ENCODE assay signal across 8 cellular contexts in the genomic region with DNA sequence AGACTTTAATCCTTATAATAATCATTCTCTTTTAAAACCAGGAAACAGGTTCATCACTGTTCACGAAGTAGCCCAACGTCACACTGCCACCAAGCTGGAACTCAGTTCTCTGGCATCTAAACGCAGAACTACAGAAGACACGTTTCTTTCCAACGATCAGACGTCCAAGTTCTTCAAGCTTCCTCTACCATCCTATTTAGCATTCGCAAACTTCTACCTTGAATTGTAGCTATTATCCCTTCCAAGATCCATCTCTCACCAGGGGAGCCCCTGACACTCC. TPM values are rescaled to one million over a fixed set of nuclear protein-coding genes. Genes with fewer than 3 reads are reported as not detected.
DNase-seq lines count a peak whose midpoint lies in the region; ATAC-seq, FAIRE-seq and TF ChIP-seq lines count a peak whose summit lies in the region.

No MANE protein-coding gene starts in this region.

- H4K20me1 ChIP-seq in HepG2 (ENCODE audit: insufficient read depth, low read length) = no peaks in the 10 kb centered on the region

- no peaks in the 10 kb centered on the region for H3K79me2 ChIP-seq in HepG2 (ENCODE audit: insufficient read depth, low read length)

- ATAC-seq in GM19395 (IDR thresholded peaks at IDR 0.05; ENCODE audit: unreplicated experiment) (peak; percentile 32), HG03432 (IDR thresholded peaks at IDR 0.05; ENCODE audit: unreplicated experiment) (peak; percentile 30), HepG2 (peak; percentile 39)

- peak overlapping the region; percentile 79 for H2AFZ ChIP-seq in HepG2 (ENCODE audit: low read length)

- POLR2A ChIA-PET in HepG2 (lab: Yijun Ruan, JAX) = interaction anchor here (1.7 kb wide), 1 partner anchor 384 kb away, joined by 8 read pairs; the partner anchor contains the start of gene RSU1

- in situ Hi-C loops in HepG2 (cut with HindIII; ENCODE audit: extremely low pct_ligation_motif_present, low pct_unique_long_range_greater_than_20kb) = no loop called here

- no peak for DNase-seq in D721Med (ENCODE audit: insufficient read length, low spot score)
- DNase-seq in SK-N-MC (ENCODE audit: low read depth, low spot score) = no peak
- peak; percentile 59 for DNase-seq in choroid plexus epithelial cell (ENCODE audit: low read depth)
- DNase-seq in HepG2 (ENCODE audit: low spot score) = no peak
- peak; percentile 72 for DNase-seq in superior temporal gyrus (ENCODE audit: extremely low spot score)
- no peak for DNase-seq in NCI-H1436 treated with DMSO at 0.1 percent for 48 hours (lab: John Stamatoyannopoulos, UW)

- TF ChIP-seq RAD21 in HepG2 (CRISPR knock-in tag; IDR thresholded peaks at IDR 0.05) = no peak

- peaks cover 32% of the 10 kb centered on the region for H3K4me1 ChIP-seq in HepG2 (ENCODE audit: insufficient read depth, low read length)

- intact Hi-C loops in HepG2 (cut with micrococcal nuclease; ENCODE audit: unreplicated experiment) = loop anchor here (1.0 kb wide), 1 partner anchor 30 kb away; no protein-coding TSS in a partner anchor

- FAIRE-seq in D721Med (lab: Jason Lieb, UNC) (no peak), HepG2 (lab: Jason Lieb, UNC) (peak; percentile 57)

- 2% methylated on average over 7 of the region's 7 CpGs for WGBS in HepG2 (ENCODE audit: low lambda C conversion rate)

- peak overlapping the region; percentile 86 for H3K9ac ChIP-seq in SK-N-MC (ENCODE audit: insufficient read length)
- peak overlapping the region; percentile 75 for H3K9ac ChIP-seq in HepG2 (ENCODE audit: insufficient read depth, low read depth, low read length)

- H3K4me3 ChIP-seq in SK-N-MC (peak overlapping the region; percentile 91), choroid plexus epithelial cell (ENCODE audit: low read depth, low read length) (peak overlapping the region; percentile 76), HepG2 (replicated peaks in 1 of 3; ENCODE audit: insufficient read depth in 1 of 3, low read depth in 2 of 3, low read length in 3 of 3) (peak overlapping the region; percentile 78 to 81 (median 81))

- H3K27ac ChIP-seq in SK-N-MC = peak overlapping the region; percentile 90
- peak overlapping the region; percentile 66 for H3K27ac ChIP-seq in HepG2 (ENCODE audit: extremely low read length, insufficient read depth, low read length)

- no TSS peak for BruUV-seq in HepG2 (replicated peaks; lab: Mats Ljungman, UMichigan)

- H3K4me2 ChIP-seq in HepG2 (ENCODE audit: low read depth, low read length) = peak overlapping the region; percentile 83

- no peak for TF ChIP-seq POLR2A in HepG2 (IDR thresholded peaks at IDR 0.05; ENCODE audit: insufficient read depth in 1 of 2, low read depth in 2 of 2, low read length in 2 of 2)

- H3K36me3 ChIP-seq in SK-N-MC (ENCODE audit: insufficient read depth, low read length) (no peaks in the 10 kb centered on the region), HepG2 (replicated peaks in 1 of 2; ENCODE audit: control insufficient read depth in 1 of 2, insufficient read depth in 2 of 2, low read length in 2 of 2) (no peaks in the 10 kb centered on the region)

- H3K27me3 ChIP-seq in HepG2 (ENCODE audit: control insufficient read depth in 1 of 2, insufficient read depth in 2 of 2, low read length in 2 of 2) = no peaks in the 10 kb centered on the region; a peak in 1 of 5 replicates

- CTCF ChIA-PET in HepG2 (lab: Yijun Ruan, JAX; ENCODE audit: low intra/inter-chr PET ratio, low total read pairs) = no interaction called here

- TF ChIP-seq EP300 in HepG2 (IDR thresholded peaks at IDR 0.05; ENCODE audit: low read depth in 2 of 2, low read length in 2 of 2) (no peak), HepG2 (CRISPR knock-in tag; IDR thresholded peaks at IDR 0.05; ENCODE audit: borderline replicate concordance) (no peak)

- TF ChIP-seq CTCF in D721Med (IDR thresholded peaks at IDR 0.05; ENCODE audit: insufficient read depth, missing control alignments) = peak; percentile 3
- TF ChIP-seq CTCF in choroid plexus epithelial cell (conservative IDR thresholded peaks at IDR 0.05; ENCODE audit: low read depth, low read length) = peak; percentile 18
- peak; percentile 10; the same call in 1 of the 2 replicates for TF ChIP-seq CTCF in HepG2 (CRISPR knock-in tag; IDR thresholded peaks at IDR 0.05)

- H3K9me3 ChIP-seq in SK-N-MC (ENCODE audit: low read depth, low read length) (no peaks in the 10 kb centered on the region), HepG2 (ENCODE audit: low read length) (no peaks in the 10 kb centered on the region)

TF ChIP-seq in HepG2, 621 proteins besides CTCF, POLR2A, EP300 and RAD21:
- 0 out of 2 replicates have a peak, but pooled peaks have one; percentile 13 for TF ChIP-seq ZNF44 (CRISPR knock-in tag; IDR thresholded peaks at IDR 0.05)
- no peak for TF ChIP-seq TARDBP (CRISPR knock-in tag; IDR thresholded peaks at IDR 0.05)
TF ChIP-seq in HepG2: peak in this region for 1.

RNA-seq across cellular contexts. Expression of gene TRDMT1, which starts 0.6 kb away (rescaled TPM):
- 3.0 and 6.1 TPM in 2 replicates for total RNA-seq in HepG2 (2016; rRNA removed; fragmentation: Illumina TruSeq; extraction: Trizol)
- 4.0 and 4.8 TPM in 2 replicates for total RNA-seq in HepG2 (2016; cell fraction: cytosol; rRNA removed; fragmentation: Illumina TruSeq; extraction: Trizol; ENCODE audit: low read depth)
- total RNA-seq in HepG2 (2016; cell fraction: insoluble cytoplasmic fraction; rRNA removed; fragmentation: Illumina TruSeq; extraction: Trizol) = 2.6 and 3.6 TPM in 2 replicates
- total RNA-seq in HepG2 (2016; cell fraction: membrane; rRNA removed; fragmentation: Illumina TruSeq; extraction: Trizol) = 1.7 and 2.1 TPM in 2 replicates
- total RNA-seq in HepG2 (2016; cell fraction: nucleus; rRNA removed; fragmentation: Illumina TruSeq; extraction: Trizol) = 3.6 and 5.3 TPM in 2 replicates
- 1.3 and 2.0 TPM in 2 replicates for polyA plus RNA-seq in HepG2 (2011; rRNA removed)
- polyA plus RNA-seq in HepG2 (2011; cell fraction: cytosol; rRNA removed) = 0.54 and 6.3 TPM in 2 replicates
- 1.00 and 1.2 TPM in 2 replicates for polyA plus RNA-seq in HepG2 (2011; cell fraction: nucleus; rRNA removed)
- polyA plus RNA-seq in HepG2 (2012) = 0.95 and 1.5 TPM in 2 replicates
- polyA plus RNA-seq in HepG2 (2016; cell fraction: cytosol; fragmentation: Illumina TruSeq; extraction: Trizol; ENCODE audit: low read depth) = 0.96 and 1.3 TPM in 2 replicates
- polyA plus RNA-seq in HepG2 (2016; cell fraction: insoluble cytoplasmic fraction; fragmentation: Illumina TruSeq; extraction: Trizol; ENCODE audit: low read depth) = 5.6 and 6.4 TPM in 2 replicates
- 0.78 and 1.4 TPM in 2 replicates for polyA plus RNA-seq in HepG2 (2016; cell fraction: membrane; fragmentation: Illumina TruSeq; extraction: Trizol; ENCODE audit: low read depth)
- polyA plus RNA-seq in HepG2 (2016; cell fraction: nucleus; fragmentation: Illumina TruSeq; extraction: Trizol; ENCODE audit: insufficient read depth, low read depth) = 3.1 and 4.0 TPM in 2 replicates
- polyA minus RNA-seq in HepG2 (2011; rRNA and poly(A)+ RNA removed; ENCODE audit: low replicate concordance) = 1.6 and 2.9 TPM in 2 replicates
- 1.6 and 2.6 TPM in 2 replicates for polyA minus RNA-seq in HepG2 (2011; cell fraction: cytosol; rRNA and poly(A)+ RNA removed)
- polyA minus RNA-seq in HepG2 (2011; cell fraction: nucleus; rRNA and poly(A)+ RNA removed) = 8.4 and 10.6 TPM in 2 replicates

RNA-seq across cellular contexts. Expression of gene VIM, which starts 27.2 kb away (rescaled TPM):
- not detected in 2 replicates for total RNA-seq in HepG2 (2016; rRNA removed; fragmentation: Illumina TruSeq; extraction: Trizol)
- not detected in 2 replicates for total RNA-seq in HepG2 (2016; cell fraction: cytosol; rRNA removed; fragmentation: Illumina TruSeq; extraction: Trizol; ENCODE audit: low read depth)
- total RNA-seq in HepG2 (2016; cell fraction: insoluble cytoplasmic fraction; rRNA removed; fragmentation: Illumina TruSeq; extraction: Trizol) = not detected in 2 replicates
- not detected in 2 replicates for total RNA-seq in HepG2 (2016; cell fraction: membrane; rRNA removed; fragmentation: Illumina TruSeq; extraction: Trizol)
- total RNA-seq in HepG2 (2016; cell fraction: nucleus; rRNA removed; fragmentation: Illumina TruSeq; extraction: Trizol) = not detected in 2 replicates
- not detected in 2 replicates for polyA plus RNA-seq in HepG2 (2011; rRNA removed)
- 0.04 and 0.12 TPM in 2 replicates for polyA plus RNA-seq in HepG2 (2011; cell fraction: cytosol; rRNA removed)
- polyA plus RNA-seq in HepG2 (2011; cell fraction: nucleus; rRNA removed) = 0.14 and 0.16 TPM in 2 replicates
- polyA plus RNA-seq in HepG2 (2012) = not detected in 2 replicates
- not detected in 2 replicates for polyA plus RNA-seq in HepG2 (2016; cell fraction: cytosol; fragmentation: Illumina TruSeq; extraction: Trizol; ENCODE audit: low read depth)
- polyA plus RNA-seq in HepG2 (2016; cell fraction: insoluble cytoplasmic fraction; fragmentation: Illumina TruSeq; extraction: Trizol; ENCODE audit: low read depth) = not detected in 2 replicates
- polyA plus RNA-seq in HepG2 (2016; cell fraction: membrane; fragmentation: Illumina TruSeq; extraction: Trizol; ENCODE audit: low read depth) = not detected in 2 replicates
- not detected in 2 replicates for polyA plus RNA-seq in HepG2 (2016; cell fraction: nucleus; fragmentation: Illumina TruSeq; extraction: Trizol; ENCODE audit: insufficient read depth, low read depth)
- polyA minus RNA-seq in HepG2 (2011; rRNA and poly(A)+ RNA removed; ENCODE audit: low replicate concordance) = 0.76 and 313 TPM in 2 replicates
- 3.5 and 6.8 TPM in 2 replicates for polyA minus RNA-seq in HepG2 (2011; cell fraction: cytosol; rRNA and poly(A)+ RNA removed)
- polyA minus RNA-seq in HepG2 (2011; cell fraction: nucleus; rRNA and poly(A)+ RNA removed) = 0.87 and 3.2 TPM in 2 replicates

Comparison
In these comparisons a context has a peak if more than half of its experiments do, and no peak if none do; other contexts are left out.
1. DNase-seq: peak in choroid plexus epithelial cell (single experiment) and superior temporal gyrus (single experiment); none in D721Med (single experiment), SK-N-MC (single experiment), HepG2 (single experiment) and NCI-H1436 treated with DMSO at 0.1 percent for 48 hours (single experiment).
2. Peak in every context shown above with its lines, with median percentiles within 50 percentile points of each other: CTCF ChIP-seq, ATAC-seq and H3K4me3 ChIP-seq.